25 cellular contexts compared by ENCODE assay signal in genomic region chr17:55708575-55708974, GRCh38. TPM values are rescaled to one million over a fixed set of nuclear protein-coding genes. Genes with fewer than 3 reads are reported as not detected.
DNase-seq lines count a peak whose midpoint lies in the region; ATAC-seq, FAIRE-seq and TF ChIP-seq lines count a peak whose summit lies in the region.
"Had no signal": no experiment of that assay in that cellular context is flagged by ENCODE, and none has a peak within 500 bp of the region (broad histone marks: within the 10 kb centered on the region; RNA-seq: fewer than 3 reads in every experiment).

No MANE protein-coding gene starts in this region.

- CTCF ChIA-PET in SK-N-SH (lab: Yijun Ruan, JAX), result interaction anchor here (0.9 to 4.6 kb wide), 7 partner anchors 9 to 181 kb away, joined by 3 to 42 read pairs (median 8); no protein-coding TSS in a partner anchor

- H3K4me1 ChIP-seq in SK-N-SH (ENCODE audit: control insufficient read depth in 1 of 2, insufficient read depth in 2 of 2, low read depth in 1 of 2, low read length in 1 of 2), result peaks cover 0 to 18% of the 10 kb centered on the region in 2 experiments; a peak in 2 of 4 replicates
- H3K4me1 ChIP-seq in stomach, result peaks cover 0 to 33% (median 18%) of the 10 kb centered on the region in 4 donors

- no peak for FAIRE-seq in urothelium cell line (lab: Jason Lieb, UNC)
- FAIRE-seq: H1 had no signal

- no peaks in the 10 kb centered on the region for H4K20me1 ChIP-seq in SK-N-SH (ENCODE audit: insufficient read depth)

- H3K27ac ChIP-seq in SK-N-SH (ENCODE audit: low read depth in 2 of 2, low read length in 1 of 2) (no peak overlapping the region; a peak in 1 of 4 replicates), stomach (peak overlapping the region in 1 of 5 donors; percentile 82)
- H3K27ac ChIP-seq: skin epidermis had no signal

- no peak overlapping the region for H3K9ac ChIP-seq in SK-N-SH

- TF ChIP-seq POLR2A in stomach (IDR thresholded peaks at IDR 0.05), result no peak

- H3K4me3 ChIP-seq in SK-N-SH (ENCODE audit: low read depth in 2 of 2, low read length in 1 of 2) (no peak overlapping the region), WI38 (ENCODE audit: low read depth, low read length) (peak overlapping the region; percentile 28), fibroblast of villous mesenchyme (ENCODE audit: low read depth, low read length) (peak overlapping the region; percentile 32), stomach (no peak overlapping the region)
- H3K4me3 ChIP-seq: mucosa of descending colon, skin epidermis had no signal

- H3K36me3 ChIP-seq in SK-N-SH (replicated peaks in 1 of 2; ENCODE audit: control insufficient read depth in 1 of 2, insufficient read depth in 2 of 2, low read length in 1 of 2) (no peaks in the 10 kb centered on the region), stomach (no peaks in the 10 kb centered on the region)

- DNase-seq in SK-N-SH (no peak), fibroblast of villous mesenchyme (ENCODE audit: low read depth) (no peak), urothelium cell line (ENCODE audit: low spot score) (peak; percentile 11), stomach (no peak), AML-193 (lab: John Stamatoyannopoulos, UW) (no peak), kidney glomerular epithelial cell (lab: John Stamatoyannopoulos, UW) (no peak)
- DNase-seq: activated CD4-positive, alpha-beta T cell treated with anti-CD3 and anti-CD28 coated beads, Interleukin-2, amount 50 U/mL, for 48 hours; activated CD4-positive, CD25-positive, alpha-beta regulatory T cell treated with anti-CD3 and anti-CD28 coated beads, Interleukin-2, amount 50 U/mL, for 72 hours; activated naive CD4-positive, alpha-beta T cell; CD4-positive, alpha-beta memory T cell; central memory CD4-positive, alpha-beta T cell; hippocampal formation; left cardiac atrium; mucosa of descending colon; natural killer cell; NCI-H2107; NCI-H510A; occipital lobe had no signal

- TF ChIP-seq CTCF in SK-N-SH (IDR thresholded peaks at IDR 0.05) (no peak), WI38 (IDR thresholded peaks at IDR 0.05; ENCODE audit: low read depth, low read length) (no peak), fibroblast of villous mesenchyme (IDR thresholded peaks at IDR 0.05; ENCODE audit: insufficient read depth, low read depth, low read length) (no peak), stomach (IDR thresholded peaks at IDR 0.05) (no peak)

- intact Hi-C loops in stomach (cut with DNase I; ENCODE audit: low total_unique reads), result no loop called here

- no peak overlapping the region for H3K4me2 ChIP-seq in SK-N-SH

- WGBS in SK-N-SH (ENCODE audit: low lambda C conversion rate), result 90% methylated on average over 7 of the region's 7 CpGs
- 28 to 52% (median 37%) methylated on average over 7 of the region's 7 CpGs for WGBS in stomach, 5 donors

- POLR2A ChIA-PET in SK-N-SH (lab: Yijun Ruan, JAX), result no interaction called here

- H3F3A ChIP-seq in SK-N-SH (replicated peaks; ENCODE audit: insufficient read depth), result no peaks in the 10 kb centered on the region

- H2AFZ ChIP-seq in SK-N-SH (ENCODE audit: low read depth), result no peak overlapping the region

- no peaks in the 10 kb centered on the region for H3K9me2 ChIP-seq in SK-N-SH

- H3K79me2 ChIP-seq in SK-N-SH (ENCODE audit: insufficient read depth), result no peaks in the 10 kb centered on the region

- 0 out of 3 replicates have a peak, but pooled peaks have one; percentile 36 for ATAC-seq in SK-N-SH treated with all-trans-retinoic acid at 6 μM for 48 hours
- ATAC-seq: left cardiac atrium; mucosa of descending colon; natural killer cell; stimulated activated memory B cell treated with anti-CD40 and anti-IgM and Interleukin-4, amounts not matched to agents 10 μg/mL and 1 μg/mL and 100 μg/mL, for 72 hours had no signal

- no peak for TF ChIP-seq RAD21 in SK-N-SH (IDR thresholded peaks at IDR 0.05; ENCODE audit: low read length)

- H3K27me3 ChIP-seq in SK-N-SH (ENCODE audit: insufficient read depth), result peaks cover 7% of the 10 kb centered on the region; the same call in 1 of the 2 replicates
- no peaks in the 10 kb centered on the region for H3K27me3 ChIP-seq in stomach

- H3K9me3 ChIP-seq in SK-N-SH (no peaks in the 10 kb centered on the region), stomach (no peaks in the 10 kb centered on the region)
- H3K9me3 ChIP-seq: mucosa of descending colon had no signal

- no peak for TF ChIP-seq EP300 in SK-N-SH (IDR thresholded peaks at IDR 0.05; ENCODE audit: borderline replicate concordance in 1 of 2, low read depth in 1 of 2, low read length in 1 of 2)
- no peak for TF ChIP-seq EP300 in stomach (IDR thresholded peaks at IDR 0.05)

TF ChIP-seq in SK-N-SH treated with all-trans-retinoic acid at 6 μM for 48 hours, 23 proteins besides CTCF, POLR2A, EP300 and RAD21 (continues in another document):
- no peak for TF ChIP-seq ARNTL (CRISPR knock-in tag; IDR thresholded peaks at IDR 0.05; ENCODE audit: borderline replicate concordance, low read depth)
- TF ChIP-seq SNAI2 (CRISPR knock-in tag; IDR thresholded peaks at IDR 0.05), result no peak
- TF ChIP-seq POU6F1 (CRISPR knock-in tag; IDR thresholded peaks at IDR 0.05; ENCODE audit: borderline replicate concordance, low read depth), result no peak
- no peak for TF ChIP-seq ZNF565 (CRISPR knock-in tag; conservative IDR thresholded peaks at IDR 0.05; ENCODE audit: low read depth)
- TF ChIP-seq TOX (CRISPR knock-in tag; IDR thresholded peaks at IDR 0.05; ENCODE audit: borderline replicate concordance), result no peak
- TF ChIP-seq TCF4 (CRISPR knock-in tag; IDR thresholded peaks at IDR 0.05; ENCODE audit: borderline replicate concordance), result no peak

TF ChIP-seq in SK-N-SH, 30 proteins besides CTCF, POLR2A, EP300 and RAD21:
- TF ChIP-seq RCOR1 (IDR thresholded peaks at IDR 0.05; ENCODE audit: low read length) (no peak), JUND (IDR thresholded peaks at IDR 0.05) (no peak), ELF1 (IDR thresholded peaks at IDR 0.05) (no peak), TAF1 (IDR thresholded peaks at IDR 0.05; ENCODE audit: borderline replicate concordance, low read depth, low read length) (no peak), RFX5 (IDR thresholded peaks at IDR 0.05; ENCODE audit: low read length) (no peak), MXI1 (IDR thresholded peaks at IDR 0.05; ENCODE audit: low read depth, low read length) (no peak), SIN3A (IDR thresholded peaks at IDR 0.05; ENCODE audit: borderline replicate concordance, low read depth, low read length) (no peak), PBX3 (IDR thresholded peaks at IDR 0.05) (no peak)
TF ChIP-seq in SK-N-SH: peak in this region for 0.

RNA-seq across cellular contexts. Expression of gene TMEM100, which starts 14.1 kb away (rescaled TPM):
- polyA plus RNA-seq in SK-N-SH (2012; rRNA removed) (1.5 and 1.7 TPM in 2 replicates), stomach (10 to 100 TPM; 20.2 to 35.3 (median 28.9) TPM)
- 2.0 and 2.2 TPM in 2 replicates for polyA plus RNA-seq in SK-N-SH (2012; cell fraction: cytosol; rRNA removed)
- polyA plus RNA-seq in SK-N-SH (2012; cell fraction: nucleus; rRNA removed), result 1.3 and 1.4 TPM in 2 replicates
- total RNA-seq in fibroblast of villous mesenchyme (under 0.01 and 1.3 TPM in 2 replicates), stomach (10 to 100 TPM in 4 of 5 donors, under 1 TPM in 1; 0.29 to 51.6 (median 23.2) TPM)
- total RNA-seq: A172; CD4-positive, alpha-beta memory T cell; natural killer cell; T-helper 1 cell treated with Interleukin-12 subunit alpha and Interleukin-12 subunit beta and Interleukin-4 antibody, amounts not matched to agents 30 ng/mL and 1 ng/mL, for 36 hours had no signal
- polyA plus RNA-seq: CD4-positive, alpha-beta memory T cell had no signal

RNA-seq across cellular contexts. Expression of gene PCTP, which starts 42.3 kb away (rescaled TPM):
- polyA plus RNA-seq in SK-N-SH (2012; rRNA removed), result 20.8 and 25.1 TPM in 2 replicates
- 25.7 and 26.3 TPM in 2 replicates for polyA plus RNA-seq in SK-N-SH (2012; cell fraction: cytosol; rRNA removed)
- 15.7 and 22.3 TPM in 2 replicates for polyA plus RNA-seq in SK-N-SH (2012; cell fraction: nucleus; rRNA removed)
- total RNA-seq in fibroblast of villous mesenchyme, result 11.2 and 13.9 TPM in 2 replicates
- 10 to 100 TPM in 3 of 5 donors, 1 to 10 TPM in 2; 4.7 to 69.2 (median 23.1) TPM for total RNA-seq in stomach
- polyA plus RNA-seq in stomach, result 10 to 100 TPM; 14.6 to 22.8 (median 22.5) TPM

Comparison
In these comparisons a context has a peak if more than half of its experiments do, and no peak if none do; other contexts are left out.
1. H3K4me3 ChIP-seq: peak in WI38 (single experiment) and fibroblast of villous mesenchyme (single experiment); none in SK-N-SH (0 of 2) and stomach (0 of 4).